In genomic region chr14:54329082-54329695, GRCh38 we compare ENCODE assay signal across 8 cellular contexts.
DNase-seq lines count a peak whose midpoint lies in the region; ATAC-seq, FAIRE-seq and TF ChIP-seq lines count a peak whose summit lies in the region.

No MANE protein-coding gene starts in this region.

- H3K4me3 Mint-ChIP-seq in activated CD4-positive, alpha-beta T cell treated with anti-CD3 and anti-CD28 coated beads, Interleukin-2, amount 10 ng/mL, durations not matched to agents 7 days and 5 days: no peak overlapping the region

- H3K27me3 ChIP-seq in OCI-LY1 (ENCODE audit: insufficient read depth, low read length) (peaks cover 7% of the 10 kb centered on the region; the same call in 1 of the 2 replicates), lung (ENCODE audit: control insufficient read depth, insufficient read depth) (no peaks in the 10 kb centered on the region)

- DNase-seq in activated CD4-positive, alpha-beta T cell treated with anti-CD3 and anti-CD28 coated beads, Interleukin-2, amount 10 ng/mL, durations not matched to agents 7 days and 5 days: peak; percentile 8
- DNase-seq in activated CD4-positive, alpha-beta T cell treated with anti-CD3 and anti-CD28 coated beads, Interleukin-2, amount 50 U/mL, for 4 hours: no peak
- DNase-seq in HTR-8/SVneo (ENCODE audit: insufficient read length, low spot score) (peak; percentile 79), dermis microvascular lymphatic vessel endothelial cell (ENCODE audit: low read depth in 2 of 2) (peak; percentile 58 to 71), lung (ENCODE audit: low spot score) (peak; percentile 32)
- DNase-seq in effector CD4-positive, alpha-beta T cell: no peak

- POLR2A ChIA-PET in activated CD4-positive, alpha-beta T cell treated with anti-CD3 and anti-CD28 coated beads, Interleukin-2, amount 10 ng/mL, durations not matched to agents 7 days and 5 days (lab: Charles Lee): interaction anchor here (0.6 to 0.7 kb wide), 2 partner anchors 70 to 1057 kb away, joined by 3 read pairs; no protein-coding TSS in a partner anchor

- H3K36me3 ChIP-seq in OCI-LY1 (ENCODE audit: insufficient read depth, low read length): no peaks in the 10 kb centered on the region
- no peaks in the 10 kb centered on the region for H3K36me3 ChIP-seq in lung (ENCODE audit: control insufficient read depth in 2 of 2, insufficient read depth in 2 of 2, low read length in 2 of 2)

- H3K79me2 ChIP-seq in OCI-LY1 (ENCODE audit: insufficient read depth, low read length): no peaks in the 10 kb centered on the region

- no peaks in the 10 kb centered on the region for H3K4me1 Mint-ChIP-seq in activated CD4-positive, alpha-beta T cell treated with anti-CD3 and anti-CD28 coated beads, Interleukin-2, amount 10 ng/mL, durations not matched to agents 7 days and 5 days

- no peaks in the 10 kb centered on the region for H3K36me3 Mint-ChIP-seq in activated CD4-positive, alpha-beta T cell treated with anti-CD3 and anti-CD28 coated beads, Interleukin-2, amount 10 ng/mL, durations not matched to agents 7 days and 5 days (ENCODE audit: low read depth)

- no peak overlapping the region for H3K27ac Mint-ChIP-seq in activated CD4-positive, alpha-beta T cell treated with anti-CD3 and anti-CD28 coated beads, Interleukin-2, amount 10 ng/mL, durations not matched to agents 7 days and 5 days

- H3K4me3 ChIP-seq in OCI-LY1 (ENCODE audit: low read depth, low read length, poor library complexity, severe bottlenecking) (no peak overlapping the region), lung (no peak overlapping the region)

- H3K4me1 ChIP-seq in OCI-LY1 (ENCODE audit: insufficient read depth, low read length, severe bottlenecking): no peaks in the 10 kb centered on the region
- peaks cover 1 to 2% of the 10 kb centered on the region in 2 donors for H3K4me1 ChIP-seq in lung (ENCODE audit: control insufficient read depth in 2 of 2, insufficient read depth in 2 of 2, low read length in 2 of 2)

- H3K9me3 ChIP-seq in OCI-LY1 (ENCODE audit: low read length) (no peaks in the 10 kb centered on the region), lung (ENCODE audit: control insufficient read depth in 2 of 2, insufficient read depth in 1 of 2, low read length in 1 of 2) (no peaks in the 10 kb centered on the region)

- H3K4me2 ChIP-seq in OCI-LY1 (ENCODE audit: low read length): no peak overlapping the region

- ATAC-seq in lung (ENCODE audit: insufficient read depth, low FRiP score) (no peak), HG02571 (IDR thresholded peaks at IDR 0.05; ENCODE audit: unreplicated experiment) (no peak)

- H3F3A ChIP-seq in OCI-LY1 (ENCODE audit: insufficient read depth, low read length): no peaks in the 10 kb centered on the region

- no peak overlapping the region for H3K9ac ChIP-seq in OCI-LY1 (ENCODE audit: low read length)

- no peaks in the 10 kb centered on the region for H3K9me3 Mint-ChIP-seq in activated CD4-positive, alpha-beta T cell treated with anti-CD3 and anti-CD28 coated beads, Interleukin-2, amount 10 ng/mL, durations not matched to agents 7 days and 5 days

- TF ChIP-seq CTCF in OCI-LY1 (IDR thresholded peaks at IDR 0.05; ENCODE audit: low read length): peak; percentile 68
- peak; percentile 10 for TF ChIP-seq CTCF in lung (IDR thresholded peaks at IDR 0.05; ENCODE audit: control extremely low read depth, extremely low read depth)

- no peaks in the 10 kb centered on the region; the same call in 1 of the 2 replicates for H3K9me2 ChIP-seq in OCI-LY1 (ENCODE audit: low read depth, low read length)

- H3K27ac ChIP-seq in OCI-LY1 (ENCODE audit: low read depth, low read length, poor library complexity, severe bottlenecking) (no peak overlapping the region), lung (ENCODE audit: low read depth in 1 of 2, low read length in 1 of 2) (no peak overlapping the region)

- no peak overlapping the region for H2AFZ ChIP-seq in OCI-LY1 (ENCODE audit: low read length)

- peaks cover 16% of the 10 kb centered on the region for H3K27me3 Mint-ChIP-seq in activated CD4-positive, alpha-beta T cell treated with anti-CD3 and anti-CD28 coated beads, Interleukin-2, amount 10 ng/mL, durations not matched to agents 7 days and 5 days

- CTCF ChIA-PET in activated CD4-positive, alpha-beta T cell treated with anti-CD3 and anti-CD28 coated beads, Interleukin-2, amount 10 ng/mL, durations not matched to agents 7 days and 5 days (lab: Charles Lee): interaction anchor here (1.0 kb wide), 1 partner anchor 9 kb away, joined by 4 read pairs; no protein-coding TSS in a partner anchor

- WGBS in lung, 2 donors: 36 to 38% methylated on average over 11 of the region's 11 CpGs

- H4K20me1 ChIP-seq in OCI-LY1 (ENCODE audit: insufficient read depth, low read length): no peaks in the 10 kb centered on the region

- peak; percentile 83 for FAIRE-seq in HTR-8/SVneo (lab: Jason Lieb, UNC)

Comparison
In these comparisons a context has a peak if more than half of its experiments do, and no peak if none do; other contexts are left out.
1. DNase-seq: peak in activated CD4-positive, alpha-beta T cell treated with anti-CD3 and anti-CD28 coated beads, Interleukin-2, amount 10 ng/mL, durations not matched to agents 7 days and 5 days (single experiment), HTR-8/SVneo (single experiment), dermis microvascular lymphatic vessel endothelial cell (2 of 2) and lung (single experiment); none in activated CD4-positive, alpha-beta T cell treated with anti-CD3 and anti-CD28 coated beads, Interleukin-2, amount 50 U/mL, for 4 hours (0 of 2) and effector CD4-positive, alpha-beta T cell (single experiment).